ENCODE assay signal across 16 cellular contexts in genomic region chr17:9195961-9196668, GRCh38.
DNase-seq lines count a peak whose midpoint lies in the region; ATAC-seq and TF ChIP-seq lines count a peak whose summit lies in the region.
"Had no signal": no experiment of that assay in that cellular context is flagged by ENCODE, and none has a peak within 500 bp of the region (broad histone marks: within the 10 kb centered on the region; RNA-seq: fewer than 3 reads in every experiment).

No MANE protein-coding gene starts in this region.

- no peaks in the 10 kb centered on the region for H3K9me3 ChIP-seq in body of pancreas
- H3K9me3 ChIP-seq in tibial nerve, result no peaks in the 10 kb centered on the region
- H3K9me3 ChIP-seq in gastroesophageal sphincter, result no peaks in the 10 kb centered on the region

- H3K9me3 Mint-ChIP-seq in nephron, result no peaks in the 10 kb centered on the region

- ATAC-seq in body of pancreas (peak; percentile 27), gastroesophageal sphincter (no peak)
- ATAC-seq: activated CD8-positive, alpha-beta T cell treated with anti-CD3 and anti-CD28 coated beads, Interleukin-2, amount 10 ng/mL, durations not matched to agents 7 days and 5 days; K562; stimulated activated naive B cell treated with anti-CD40 and anti-IgM and Interleukin-4, amounts not matched to agents 10 μg/mL and 1 μg/mL and 100 μg/mL, for 72 hours had no signal

- WGBS in body of pancreas, 2 donors, result 57 to 65% methylated on average over 9 to 10 of the region's 10 CpGs
- WGBS in tibial nerve, 2 donors, result 58 to 77% methylated on average over 10 of the region's 10 CpGs
- WGBS in gastroesophageal sphincter (ENCODE audit: low coverage in 1 of 2), 2 donors, result 80 to 83% methylated on average over 2 to 5 of the region's 10 CpGs

- no peaks in the 10 kb centered on the region for H3K36me3 ChIP-seq in body of pancreas (replicated peaks in 1 of 2; ENCODE audit: insufficient read depth in 1 of 2, low read depth in 2 of 2)
- no peaks in the 10 kb centered on the region for H3K36me3 ChIP-seq in tibial nerve
- peaks cover 0 to 14% of the 10 kb centered on the region in 2 donors for H3K36me3 ChIP-seq in gastroesophageal sphincter

- H3K27ac Mint-ChIP-seq in nephron, result peak overlapping the region in 2 of 3 experiments; percentile 5 to 58
- H3K27ac Mint-ChIP-seq: activated CD8-positive, alpha-beta T cell treated with anti-CD3 and anti-CD28 coated beads, Interleukin-2, amount 10 ng/mL, durations not matched to agents 7 days and 5 days; stimulated activated naive B cell treated with anti-CD40 and anti-IgM and Interleukin-4, amounts not matched to agents 10 μg/mL and 1 μg/mL and 100 μg/mL, for 72 hours had no signal

- TF ChIP-seq EP300 in tibial nerve (IDR thresholded peaks at IDR 0.05) (no peak), gastroesophageal sphincter (IDR thresholded peaks at IDR 0.05) (no peak)

- no peak overlapping the region for H3K4me3 Mint-ChIP-seq in nephron
- H3K4me3 Mint-ChIP-seq: activated CD8-positive, alpha-beta T cell treated with anti-CD3 and anti-CD28 coated beads, Interleukin-2, amount 10 ng/mL, durations not matched to agents 7 days and 5 days; stimulated activated naive B cell treated with anti-CD40 and anti-IgM and Interleukin-4, amounts not matched to agents 10 μg/mL and 1 μg/mL and 100 μg/mL, for 72 hours had no signal

- peaks cover 4% of the 10 kb centered on the region for H3K4me1 ChIP-seq in body of pancreas
- peaks cover 0 to 5% (median 0%) of the 10 kb centered on the region in 4 donors for H3K4me1 ChIP-seq in tibial nerve
- H3K4me1 ChIP-seq in gastroesophageal sphincter, result peaks cover 2 to 35% (median 7%) of the 10 kb centered on the region in 3 donors

- TF ChIP-seq CTCF in body of pancreas (IDR thresholded peaks at IDR 0.05) (no peak), nephron (IDR thresholded peaks at IDR 0.05; ENCODE audit: unreplicated experiment in 3 of 3) (no peak), tibial nerve (IDR thresholded peaks at IDR 0.05) (no peak), gastroesophageal sphincter (IDR thresholded peaks at IDR 0.05) (no peak)

- DNase-seq in COLO668 (lab: John Stamatoyannopoulos, UW; ENCODE audit: unreplicated experiment) (peak; percentile 8), NCI-H146 (lab: John Stamatoyannopoulos, UW) (peak; percentile 96), body of pancreas (peak in 1 of 4 donors; percentile 26), globus pallidus (ENCODE audit: low spot score) (no peak), tibial nerve (ENCODE audit: low spot score in 2 of 2) (no peak), DMS153 (lab: John Stamatoyannopoulos, UW) (no peak)
- DNase-seq: activated CD8-positive, alpha-beta T cell treated with anti-CD3 and anti-CD28 coated beads, Interleukin-2, amount 10 ng/mL, durations not matched to agents 7 days and 5 days; AML-193; erythroblast; GDM1; NCI-H1930; stimulated activated CD4-positive, alpha-beta T cell treated with anti-CD3 and anti-CD28 coated beads, Interleukin-4, amount 100 ng/mL, for 1 hour; stimulated activated naive B cell treated with anti-CD40 and anti-IgM and Interleukin-4, amounts not matched to agents 10 μg/mL and 1 μg/mL and 100 μg/mL, for 72 hours had no signal

- H3K27me3 ChIP-seq in body of pancreas (no peaks in the 10 kb centered on the region), tibial nerve (no peaks in the 10 kb centered on the region), gastroesophageal sphincter (no peaks in the 10 kb centered on the region)

- H3K27ac ChIP-seq in body of pancreas (no peak overlapping the region), tibial nerve (no peak overlapping the region), gastroesophageal sphincter (peak overlapping the region in 2 of 4 donors; percentile 7 to 27)

- peaks cover 21% of the 10 kb centered on the region for H3K27me3 Mint-ChIP-seq in nephron (ENCODE audit: low read depth)
- H3K27me3 Mint-ChIP-seq: stimulated activated naive B cell treated with anti-CD40 and anti-IgM and Interleukin-4, amounts not matched to agents 10 μg/mL and 1 μg/mL and 100 μg/mL, for 72 hours had no signal

- H3K4me3 ChIP-seq in body of pancreas (no peak overlapping the region), tibial nerve (no peak overlapping the region), gastroesophageal sphincter (no peak overlapping the region)
- H3K4me3 ChIP-seq: K562 had no signal

- no peaks in the 10 kb centered on the region for H3K36me3 Mint-ChIP-seq in nephron (ENCODE audit: low read depth)

- no peak for TF ChIP-seq POLR2A in body of pancreas (IDR thresholded peaks at IDR 0.05)
- TF ChIP-seq POLR2A in tibial nerve (IDR thresholded peaks at IDR 0.05), result no peak
- TF ChIP-seq POLR2A in gastroesophageal sphincter (IDR thresholded peaks at IDR 0.05), result no peak

- intact Hi-C loops in body of pancreas (cut with DNase I), result no loop called here

- H3K4me1 Mint-ChIP-seq in nephron, result peaks cover 45% of the 10 kb centered on the region

Comparison
In these comparisons a context has a peak if more than half of its experiments do, and no peak if none do; other contexts are left out.
1. DNase-seq: peak in COLO668 (single experiment) and NCI-H146 (single experiment); none in globus pallidus (single experiment), tibial nerve (0 of 2) and DMS153 (single experiment).